6 cellular contexts compared by ENCODE assay signal in genomic region chr19:7068599-7068998, GRCh38. TPM values are rescaled to one million over a fixed set of nuclear protein-coding genes. Genes with fewer than 3 reads are reported as not detected.
DNase-seq lines count a peak whose midpoint lies in the region; ATAC-seq and TF ChIP-seq lines count a peak whose summit lies in the region.

No MANE protein-coding gene starts in this region.

- WGBS in right cardiac atrium: 88% methylated on average over 6 of the region's 6 CpGs

- H3K27ac ChIP-seq in left ventricle myocardium inferior (replicated peaks) (peak overlapping the region; percentile 92), right cardiac atrium (ENCODE audit: low read length) (no peak overlapping the region), upper lobe of right lung (no peak overlapping the region)

- H3K36me3 ChIP-seq in left ventricle myocardium inferior: peaks cover 31% of the 10 kb centered on the region
- peaks cover 29% of the 10 kb centered on the region for H3K36me3 ChIP-seq in upper lobe of right lung

- H3K4me1 ChIP-seq in left ventricle myocardium inferior (peaks cover 16% of the 10 kb centered on the region), right cardiac atrium (ENCODE audit: control insufficient read depth, insufficient read depth, low read length) (peaks cover 3% of the 10 kb centered on the region), upper lobe of right lung (peaks cover 8% of the 10 kb centered on the region)

- ATAC-seq in right cardiac atrium (no peak), upper lobe of right lung (no peak), HG02981 (IDR thresholded peaks at IDR 0.05; ENCODE audit: unreplicated experiment) (no peak)

- no peaks in the 10 kb centered on the region for H3K27me3 ChIP-seq in left ventricle myocardium inferior (ENCODE audit: low read depth)
- H3K27me3 ChIP-seq in right cardiac atrium (ENCODE audit: control insufficient read depth, insufficient read depth): no peaks in the 10 kb centered on the region
- no peaks in the 10 kb centered on the region for H3K27me3 ChIP-seq in upper lobe of right lung

- peak overlapping the region; percentile 96 for H3K4me3 ChIP-seq in left ventricle myocardium inferior
- H3K4me3 ChIP-seq in right cardiac atrium (ENCODE audit: low read length): no peak overlapping the region
- H3K4me3 ChIP-seq in fibroblast of villous mesenchyme (ENCODE audit: low read depth, low read length): peak overlapping the region; percentile 32
- peak overlapping the region; percentile 13 for H3K4me3 ChIP-seq in upper lobe of right lung

- DNase-seq in left ventricle myocardium inferior (no peak), right cardiac atrium (no peak), fibroblast of villous mesenchyme (ENCODE audit: low read depth) (no peak), upper lobe of right lung (no peak)
- DNase-seq in stimulated activated CD4-positive, alpha-beta T cell treated with anti-CD3 and anti-CD28 coated beads, Interleukin-1b, Interleukin-23, amount 100 ng/mL, for 48 hours: no peak

- TF ChIP-seq CTCF in left ventricle myocardium inferior (IDR thresholded peaks at IDR 0.05; ENCODE audit: borderline replicate concordance) (no peak), fibroblast of villous mesenchyme (IDR thresholded peaks at IDR 0.05; ENCODE audit: insufficient read depth, low read depth, low read length) (no peak), upper lobe of right lung (IDR thresholded peaks at IDR 0.05) (no peak)

- H3K9me3 ChIP-seq in left ventricle myocardium inferior (replicated peaks): peaks cover 7% of the 10 kb centered on the region
- peaks cover 2% of the 10 kb centered on the region for H3K9me3 ChIP-seq in right cardiac atrium (ENCODE audit: control insufficient read depth, low read length)
- H3K9me3 ChIP-seq in upper lobe of right lung: no peaks in the 10 kb centered on the region

- intact Hi-C loops in left ventricle myocardium inferior (cut with micrococcal nuclease): no loop called here
- intact Hi-C loops in right cardiac atrium (cut with DNase I): no loop called here
- intact Hi-C loops in upper lobe of right lung (cut with DNase I): no loop called here

RNA-seq across cellular contexts. Expression of gene ZNF557, which starts 0.9 kb away (rescaled TPM):
- total RNA-seq in left ventricle myocardium inferior (3.5 TPM), right cardiac atrium (1 to 10 TPM; 4.8 to 5.8 (median 5.0) TPM), fibroblast of villous mesenchyme (15.1 and 15.5 TPM in 2 replicates), upper lobe of right lung (11.1 TPM)
- 2.3 TPM for polyA plus RNA-seq in right cardiac atrium

RNA-seq across cellular contexts. Expression of gene MBD3L3, which starts 10.1 kb away (rescaled TPM):
- not detected for total RNA-seq in left ventricle myocardium inferior
- not detected for total RNA-seq in right cardiac atrium
- polyA plus RNA-seq in right cardiac atrium: not detected
- not detected in 2 replicates for total RNA-seq in fibroblast of villous mesenchyme
- not detected for total RNA-seq in upper lobe of right lung

RNA-seq across cellular contexts. Expression of gene MBD3L2, which starts 19.5 kb away (rescaled TPM):
- total RNA-seq in left ventricle myocardium inferior (not detected), right cardiac atrium (not detected), fibroblast of villous mesenchyme (not detected in 2 replicates), upper lobe of right lung (not detected)
- polyA plus RNA-seq in right cardiac atrium: not detected

RNA-seq across cellular contexts. Expression of gene MBD3L4, which starts 28.6 kb away (rescaled TPM):
- total RNA-seq in left ventricle myocardium inferior (not detected), right cardiac atrium (not detected), fibroblast of villous mesenchyme (not detected in 2 replicates), upper lobe of right lung (not detected)
- not detected for polyA plus RNA-seq in right cardiac atrium

RNA-seq across cellular contexts. Expression of gene MBD3L5, which starts 38.2 kb away (rescaled TPM):
- total RNA-seq in left ventricle myocardium inferior (not detected), right cardiac atrium (not detected), fibroblast of villous mesenchyme (not detected in 2 replicates), upper lobe of right lung (not detected)
- polyA plus RNA-seq in right cardiac atrium: not detected
